In genomic region chr16:17131351-17131750, GRCh38 we compare ENCODE assay signal across 16 cellular contexts.
DNase-seq lines count a peak whose midpoint lies in the region; ATAC-seq, FAIRE-seq and TF ChIP-seq lines count a peak whose summit lies in the region.
"Had no signal": no experiment of that assay in that cellular context is flagged by ENCODE, and none has a peak within 500 bp of the region (broad histone marks: within the 10 kb centered on the region; RNA-seq: fewer than 3 reads in every experiment).

No MANE protein-coding gene starts in this region.

- no peaks in the 10 kb centered on the region for H3K4me1 ChIP-seq in BE2C
- H3K4me1 ChIP-seq in Loucy (ENCODE audit: insufficient read depth, low read length, poor library complexity, severe bottlenecking) = peaks cover 15% of the 10 kb centered on the region
- H3K4me1 ChIP-seq in H1 (replicated peaks in 1 of 4; ENCODE audit: control insufficient read depth in 3 of 4, insufficient read depth in 4 of 4, low read length in 3 of 4) = peaks cover 0 to 4% (median 2%) of the 10 kb centered on the region in 4 experiments; a peak in 3 of 7 replicates
- H3K4me1 ChIP-seq in mucosa of descending colon (ENCODE audit: low read depth) = no peaks in the 10 kb centered on the region
- no peaks in the 10 kb centered on the region for H3K4me1 ChIP-seq in psoas muscle
- H3K4me1 ChIP-seq: Caco-2 had no signal

- H3K56ac ChIP-seq in H1 (replicated peaks; ENCODE audit: insufficient read length, low read depth, low read length) = no peak overlapping the region

- H3K9me2 ChIP-seq in Loucy (replicated peaks; ENCODE audit: low read depth, low read length) = no peaks in the 10 kb centered on the region

- WGBS in H1 (ENCODE audit: extremely low coverage in 1 of 2, insufficient coverage in 1 of 2, insufficient read length in 1 of 2, insufficient replicate concordance in 2 of 2, low coverage in 1 of 2, low lambda C conversion rate in 2 of 2, missing lambda C conversion rate in 1 of 2), 2 experiments = 91% methylated on average over 6 of the region's 6 CpGs; no CpG with 5 or more reads in 1 of the 2 experiments
- WGBS in psoas muscle, 3 donors = 88 to 91% (median 89%) methylated on average over 6 of the region's 6 CpGs

- H3K36me3 ChIP-seq in BE2C (no peaks in the 10 kb centered on the region), Loucy (ENCODE audit: insufficient read depth, low read length) (peaks cover 96% of the 10 kb centered on the region), H1 (ENCODE audit: control insufficient read depth in 2 of 4, insufficient read depth in 4 of 4, low read length in 3 of 4) (no peaks in the 10 kb centered on the region), mucosa of descending colon (ENCODE audit: low read depth) (no peaks in the 10 kb centered on the region), psoas muscle (ENCODE audit: insufficient read depth in 1 of 2, low read depth in 1 of 2) (no peaks in the 10 kb centered on the region)

- H4K91ac ChIP-seq in H1 (replicated peaks; ENCODE audit: insufficient read length, low read length) = no peak overlapping the region

- H3K9me3 ChIP-seq in AG04450 (ENCODE audit: control insufficient read depth, insufficient read depth, low read length) = no peaks in the 10 kb centered on the region
- no peaks in the 10 kb centered on the region for H3K9me3 ChIP-seq in BE2C
- no peaks in the 10 kb centered on the region for H3K9me3 ChIP-seq in Loucy (ENCODE audit: insufficient read depth, low read depth, low read length)
- H3K9me3 ChIP-seq in H1 (ENCODE audit: insufficient read depth in 2 of 2, low read depth in 1 of 2, low read length in 1 of 2) = no peaks in the 10 kb centered on the region
- H3K9me3 ChIP-seq in mucosa of descending colon = no peaks in the 10 kb centered on the region
- no peaks in the 10 kb centered on the region for H3K9me3 ChIP-seq in psoas muscle
- H3K9me3 ChIP-seq: Caco-2 had no signal

- H2AK5ac ChIP-seq in H1 (ENCODE audit: low read depth, low read length) = no peak overlapping the region

- H3K4me3 ChIP-seq in AG04450 (ENCODE audit: low read depth, low read length) (no peak overlapping the region), BE2C (ENCODE audit: low read depth, low read length) (no peak overlapping the region), Loucy (ENCODE audit: low read length, poor library complexity, severe bottlenecking) (no peak overlapping the region), H1 (ENCODE audit: extremely low read depth in 1 of 4, insufficient read depth in 2 of 4, low read depth in 3 of 4, low read length in 4 of 4) (no peak overlapping the region), mucosa of descending colon (no peak overlapping the region), psoas muscle (no peak overlapping the region)
- H3K4me3 ChIP-seq: PC-9 had no signal

- H3K27ac ChIP-seq in AG04450 (ENCODE audit: low read depth, low read length) (no peak overlapping the region), H1 (ENCODE audit: low read depth, low read length) (no peak overlapping the region), psoas muscle (no peak overlapping the region)
- H3K27ac ChIP-seq: PC-9 had no signal

- CTCF ChIA-PET in AG04450 (lab: Charles Lee) = no interaction called here
- CTCF ChIA-PET in H1 (lab: Charles Lee; ENCODE audit: partially characterized antibody) = interaction anchor here (0.9 to 1.0 kb wide), 2 partner anchors 11 to 17 kb away, joined by 3 to 4 read pairs; no protein-coding TSS in a partner anchor

- H2BK20ac ChIP-seq in H1 (ENCODE audit: low read length) = no peak overlapping the region

- H3K18ac ChIP-seq in H1 (ENCODE audit: extremely low read depth, low read length) = no peak overlapping the region

- intact Hi-C loops in mucosa of descending colon (cut with DNase I, micrococcal nuclease) (no loop called here), psoas muscle (cut with DNase I) (no loop called here)

- peak overlapping the region; percentile 45 for H3K9ac ChIP-seq in Loucy (ENCODE audit: low read depth, low read length, poor library complexity, severe bottlenecking)
- H3K9ac ChIP-seq in H1 (replicated peaks in 1 of 4; ENCODE audit: extremely low read depth in 1 of 4, low read depth in 3 of 4, low read length in 3 of 4) = no peak overlapping the region

- TF ChIP-seq EP300 in H1 (IDR thresholded peaks at IDR 0.05; ENCODE audit: borderline replicate concordance in 1 of 2, low read depth in 2 of 2, low read length in 2 of 2) = no peak

- H4K5ac ChIP-seq in H1 (ENCODE audit: insufficient read length, low read depth, low read length) = no peak overlapping the region

- no peak overlapping the region for H2BK120ac ChIP-seq in H1 (replicated peaks; ENCODE audit: low read depth, low read length)

- no peak for DNase-seq in AG04450 (ENCODE audit: low read depth, low spot score)
- peak; percentile 15 for DNase-seq in BE2C
- no peak for DNase-seq in H1 (ENCODE audit: low read depth in 1 of 2, low spot score in 2 of 2)
- DNase-seq in mucosa of descending colon = no peak
- no peak for DNase-seq in stimulated activated CD4-positive, alpha-beta T cell treated with anti-CD3 and anti-CD28 coated beads, Interleukin-2, amount 100 ng/mL, for 24 hours
- DNase-seq in occipital lobe (lab: John Stamatoyannopoulos, UW) = no peak
- no peak for DNase-seq in psoas muscle
- DNase-seq: Caco-2, Karpas-422, NCI-H1417, NCI-H2029, NCI-H524 treated with DMSO at 0.1 percent for 48 hours, PC-9, T-cell had no signal

- H2AFZ ChIP-seq in Loucy (ENCODE audit: low read length) (no peak overlapping the region), H1 (ENCODE audit: low read length) (no peak overlapping the region)
- H2AFZ ChIP-seq: PC-9 had no signal

- H3K14ac ChIP-seq in H1 (ENCODE audit: insufficient read length) = no peak overlapping the region

- no peaks in the 10 kb centered on the region for H3K27me3 ChIP-seq in AG04450 (ENCODE audit: control insufficient read depth, insufficient read depth, low read length)
- H3K27me3 ChIP-seq in BE2C = no peaks in the 10 kb centered on the region
- H3K27me3 ChIP-seq in Loucy (ENCODE audit: insufficient read depth, low read length, poor library complexity, severe bottlenecking) = no peaks in the 10 kb centered on the region
- H3K27me3 ChIP-seq in H1 (replicated peaks in 1 of 4; ENCODE audit: control insufficient read depth in 3 of 4, extremely low read depth in 1 of 4, insufficient read depth in 3 of 4, low read length in 3 of 4) = no peaks in the 10 kb centered on the region
- H3K27me3 ChIP-seq in psoas muscle (ENCODE audit: insufficient read depth in 3 of 3, low read length in 2 of 3) = peaks cover 0 to 2% (median 0%) of the 10 kb centered on the region in 3 donors

- peak overlapping the region; percentile 64 for H3K4me2 ChIP-seq in Loucy (ENCODE audit: low read depth, low read length, poor library complexity, severe bottlenecking)
- H3K4me2 ChIP-seq in H1 (ENCODE audit: insufficient read depth in 1 of 2, low read depth in 2 of 2, low read length in 2 of 2) = no peak overlapping the region
- H3K4me2 ChIP-seq: PC-9 had no signal

- no peaks in the 10 kb centered on the region for H3K79me1 ChIP-seq in H1 (ENCODE audit: low read depth, low read length)

- H2BK15ac ChIP-seq in H1 (ENCODE audit: low read length) = no peak overlapping the region

- peak; percentile 16; the same call in 1 of the 2 replicates for TF ChIP-seq CTCF in AG04450 (IDR thresholded peaks at IDR 0.05; ENCODE audit: low read depth, low read length)
- peak; percentile 31 for TF ChIP-seq CTCF in BE2C (IDR thresholded peaks at IDR 0.05; ENCODE audit: low read depth, low read length)
- peak; percentile 55 for TF ChIP-seq CTCF in Loucy (conservative IDR thresholded peaks at IDR 0.05; ENCODE audit: low read length)
- peak; percentile 37 to 88 (median 50) for TF ChIP-seq CTCF in H1 (IDR thresholded peaks at IDR 0.05; ENCODE audit: control extremely low read depth in 1 of 3, insufficient read depth in 1 of 3, low read depth in 1 of 3, low read length in 3 of 3)
- no peak for TF ChIP-seq CTCF in mucosa of descending colon (IDR thresholded peaks at IDR 0.05)
- no peak for TF ChIP-seq CTCF in psoas muscle (IDR thresholded peaks at IDR 0.05)

- no peak overlapping the region for H3K4ac ChIP-seq in H1 (replicated peaks; ENCODE audit: insufficient read length, low read depth, low read length)

- no peak overlapping the region for H2BK5ac ChIP-seq in H1 (ENCODE audit: low read depth, low read length)

- TF ChIP-seq RAD21 in H1 (IDR thresholded peaks at IDR 0.05 in 1 of 2, conservative IDR thresholded peaks at IDR 0.05 in 1 of 2; ENCODE audit: low read depth in 2 of 2, low read length in 2 of 2) = peak; percentile 32 to 54; a peak in 3 of 4 replicates

- POLR2A ChIA-PET in AG04450 (lab: Yijun Ruan, JAX) = no interaction called here
- POLR2A ChIA-PET in H1 (lab: Charles Lee; ENCODE audit: partially characterized antibody) = no interaction called here

- no peak overlapping the region for H2BK12ac ChIP-seq in H1 (ENCODE audit: low read depth, low read length)

- TF ChIP-seq POLR2A in H1 (IDR thresholded peaks at IDR 0.05; ENCODE audit: control extremely low read depth in 1 of 2, low read depth in 2 of 2, low read length in 2 of 2) = no peak

- no peak overlapping the region for H4K8ac ChIP-seq in H1 (ENCODE audit: extremely low read depth, insufficient read depth, low read length)

- no peak for ATAC-seq in mucosa of descending colon
- no peak for ATAC-seq in psoas muscle

- no peaks in the 10 kb centered on the region for H3K23me2 ChIP-seq in H1 (ENCODE audit: low read depth, low read length)

- no peaks in the 10 kb centered on the region for H3K79me2 ChIP-seq in Loucy (ENCODE audit: insufficient read depth, low read length)
- no peaks in the 10 kb centered on the region for H3K79me2 ChIP-seq in H1 (ENCODE audit: control insufficient read depth in 1 of 2, insufficient read depth in 2 of 2, low read length in 2 of 2)

- H3F3A ChIP-seq in Loucy (ENCODE audit: low read depth) = no peaks in the 10 kb centered on the region

- peaks cover 10% of the 10 kb centered on the region for H4K20me1 ChIP-seq in Loucy (ENCODE audit: insufficient read depth, low read length, poor library complexity, severe bottlenecking)
- no peaks in the 10 kb centered on the region for H4K20me1 ChIP-seq in H1 (replicated peaks in 1 of 2; ENCODE audit: control insufficient read depth in 1 of 2, insufficient read depth in 2 of 2, low read length in 2 of 2)

- FAIRE-seq in H1 (lab: Jason Lieb, UNC) = no peak
- FAIRE-seq: GM12891 had no signal

- no peak overlapping the region for H3K23ac ChIP-seq in H1 (ENCODE audit: insufficient read length)

TF ChIP-seq in H1, 55 proteins besides CTCF, POLR2A, EP300 and RAD21:
- TF ChIP-seq YY1 (IDR thresholded peaks at IDR 0.05; ENCODE audit: low read depth, low read length) (no peak), MAFK (IDR thresholded peaks at IDR 0.05; ENCODE audit: low read depth, low read length) (peak; percentile 36; the same call in 1 of the 2 replicates)

Comparison
In these comparisons a context has a peak if more than half of its experiments do, and no peak if none do; other contexts are left out.
1. CTCF ChIP-seq: peak in AG04450 (single experiment), BE2C (single experiment), Loucy (single experiment) and H1 (3 of 3); none in mucosa of descending colon (single experiment) and psoas muscle (single experiment).